ENCODE assay signal across 12 cellular contexts in the genomic region with DNA sequence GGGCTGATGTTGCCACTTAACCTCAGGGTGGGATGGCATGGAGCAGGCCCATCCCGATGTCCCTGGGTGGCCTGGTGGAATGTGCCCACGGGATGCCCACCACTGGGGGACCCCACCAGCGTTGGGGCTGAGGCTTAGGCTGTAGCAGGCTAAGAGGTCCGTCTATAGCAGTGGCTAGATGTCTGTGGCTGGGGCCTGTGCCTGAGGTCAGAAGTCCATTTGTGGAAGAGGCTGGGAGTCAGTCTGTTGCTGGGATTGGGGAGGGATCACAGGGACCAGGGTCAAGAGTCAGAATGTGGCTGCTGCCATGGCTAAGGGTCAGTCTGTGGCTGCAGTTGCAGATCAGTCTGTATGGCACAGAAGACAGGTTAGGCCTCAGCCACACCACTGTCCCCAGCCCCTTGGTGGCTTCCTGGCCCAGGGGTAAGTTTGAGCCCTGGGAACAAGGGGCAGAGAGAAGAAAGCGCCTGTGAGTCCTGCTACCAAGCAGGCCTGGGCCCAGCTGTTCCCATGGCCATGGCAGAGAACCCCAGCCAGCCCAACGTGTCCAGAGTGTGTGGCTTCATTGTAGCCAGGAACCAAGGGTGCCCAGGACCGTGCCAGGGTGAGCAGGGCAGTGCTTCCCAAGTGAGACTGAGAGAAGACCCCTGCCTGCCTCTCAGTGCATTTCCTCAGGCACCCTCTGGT.
"Had no signal": no experiment of that assay in that cellular context is flagged by ENCODE, and none has a peak within 500 bp of the region (broad histone marks: within the 10 kb centered on the region; RNA-seq: fewer than 3 reads in every experiment).

No MANE protein-coding gene starts in this region.

- H3K27ac ChIP-seq: ovary had no signal

- DNase-seq: activated CD4-positive, alpha-beta memory T cell treated with anti-CD3 and anti-CD28 coated beads, Interleukin-2, amount 10 ng/mL, durations not matched to agents 7 days and 5 days; activated CD4-positive, alpha-beta T cell treated with anti-CD3 and anti-CD28 coated beads for 1 hour; activated gamma-delta T cell treated with Interleukin-2 at 50 U/mL for 16 hours; activated naive CD8-positive, alpha-beta T cell treated with anti-CD3 and anti-CD28 coated beads, Interleukin-2, amount 10 ng/mL, durations not matched to agents 7 days and 5 days; activated T-cell treated with anti-CD3 and anti-CD28 coated beads, Interleukin-2, amount 50 U/mL, for 72 hours; anterior cingulate cortex; glutamatergic neuron; left cardiac atrium; mesendoderm; ovary; stimulated activated CD4-positive, alpha-beta T cell treated with anti-CD3 and anti-CD28 coated beads, Interleukin-15, amount 100 ng/mL, for 24 hours; stimulated activated CD4-positive, alpha-beta T cell treated with anti-CD3 and anti-CD28 coated beads, Interleukin-4, amount 100 ng/mL, for 4 hours had no signal

- H3K4me3 ChIP-seq: ovary had no signal

- H3K27ac Mint-ChIP-seq: activated CD4-positive, alpha-beta memory T cell treated with anti-CD3 and anti-CD28 coated beads, Interleukin-2, amount 10 ng/mL, durations not matched to agents 7 days and 5 days; activated naive CD8-positive, alpha-beta T cell treated with anti-CD3 and anti-CD28 coated beads, Interleukin-2, amount 10 ng/mL, durations not matched to agents 7 days and 5 days; activated T-cell treated with anti-CD3 and anti-CD28 coated beads, Interleukin-2, amount 50 U/mL, for 72 hours had no signal

- H3K27me3 ChIP-seq: ovary had no signal

- H3K9me3 ChIP-seq: ovary had no signal

- H3K4me3 Mint-ChIP-seq: activated CD4-positive, alpha-beta memory T cell treated with anti-CD3 and anti-CD28 coated beads, Interleukin-2, amount 10 ng/mL, durations not matched to agents 7 days and 5 days; activated naive CD8-positive, alpha-beta T cell treated with anti-CD3 and anti-CD28 coated beads, Interleukin-2, amount 10 ng/mL, durations not matched to agents 7 days and 5 days; activated T-cell treated with anti-CD3 and anti-CD28 coated beads, Interleukin-2, amount 50 U/mL, for 72 hours had no signal

- H3K9me3 Mint-ChIP-seq: activated CD4-positive, alpha-beta memory T cell treated with anti-CD3 and anti-CD28 coated beads, Interleukin-2, amount 10 ng/mL, durations not matched to agents 7 days and 5 days; activated naive CD8-positive, alpha-beta T cell treated with anti-CD3 and anti-CD28 coated beads, Interleukin-2, amount 10 ng/mL, durations not matched to agents 7 days and 5 days; activated T-cell treated with anti-CD3 and anti-CD28 coated beads, Interleukin-2, amount 50 U/mL, for 72 hours had no signal

- H3K36me3 ChIP-seq: ovary had no signal
